8 cellular contexts compared by ENCODE assay signal in genomic region chr7:102572320-102573245, GRCh38. TPM values are rescaled to one million over a fixed set of nuclear protein-coding genes. Genes with fewer than 3 reads are reported as not detected.
A peak's percentile ranks its signal among the peaks of the same experiment; 100 is the strongest.
DNase-seq lines count a peak whose midpoint lies in the region; ATAC-seq and TF ChIP-seq lines count a peak whose summit lies in the region.
"Not testable (repeated sequence)": the region's sequence is repeated elsewhere in the genome, so short reads cannot be mapped to it uniquely, and the experiment has no call there.

Gene POLR2J3 (minus strand): TSS chr7:102572583. CDS start chr7:102572521, 62 bp downstream.

- H3K9ac ChIP-seq in BLaER1, result peak within 1 kb of the TSS; percentile 80
- peak within 1 kb of the TSS; percentile 77 for H3K9ac ChIP-seq in fibroblast of lung (ENCODE audit: insufficient read depth, low read length)
- not testable (repeated sequence) for H3K9ac ChIP-seq in muscle layer of colon (ENCODE audit: low read length)

- H3K36me3 ChIP-seq in BLaER1; fibroblast of lung (ENCODE audit: control insufficient read depth, insufficient read depth, low read length); muscle layer of colon (ENCODE audit: insufficient read depth, low read length): not testable (repeated sequence)

- ATAC-seq in GM19351 (IDR thresholded peaks at IDR 0.05; ENCODE audit: unreplicated experiment), result peak; percentile 93
- peak; percentile 93 for ATAC-seq in HG03103 (IDR thresholded peaks at IDR 0.05; ENCODE audit: low read depth, unreplicated experiment)

- not testable (repeated sequence) for H3K4me1 ChIP-seq in BLaER1; fibroblast of lung (ENCODE audit: control insufficient read depth, extremely low read depth, insufficient read depth, low read length); muscle layer of colon (ENCODE audit: insufficient read depth, low read length)

- peak within 1 kb of the TSS; percentile 72 for H3K27ac ChIP-seq in BLaER1
- peak within 1 kb of the TSS; percentile 72 for H3K27ac ChIP-seq in fibroblast of lung (ENCODE audit: insufficient read depth, low read length)
- not testable (repeated sequence) for H3K27ac ChIP-seq in muscle layer of colon (ENCODE audit: low read depth, low read length)

- peak within 1 kb of the TSS; percentile 55 for H2AFZ ChIP-seq in fibroblast of lung (ENCODE audit: low read length)

- peak within 1 kb of the TSS; percentile 70 for H3K4me3 ChIP-seq in BLaER1
- peak within 1 kb of the TSS; percentile 55 to 81 (median 61) for H3K4me3 ChIP-seq in fibroblast of lung (replicated peaks in 1 of 4; ENCODE audit: control extremely low read depth in 1 of 4, insufficient read depth in 1 of 4, low read depth in 3 of 4, low read length in 4 of 4)
- peak within 1 kb of the TSS; percentile 32 to 67 for H3K4me3 ChIP-seq in muscle layer of colon (ENCODE audit: low read depth in 1 of 2, low read length in 2 of 2)

- not testable (repeated sequence) for H4K20me1 ChIP-seq in BLaER1; fibroblast of lung (ENCODE audit: control insufficient read depth, extremely low read depth, insufficient read depth, low read length)

- H3K9me3 ChIP-seq in BLaER1; fibroblast of lung (ENCODE audit: control insufficient read depth, insufficient read depth, low read depth, low read length); muscle layer of colon (ENCODE audit: low read length): not testable (repeated sequence)

- peak; percentile 96 for DNase-seq in SK-MEL-5 (ENCODE audit: low read depth, low spot score)
- DNase-seq in activated gamma-delta T cell treated with Interleukin-2 at 50 U/mL for 16 hours, result peak; percentile 95
- peak; percentile 78 to 95 for DNase-seq in fibroblast of lung (ENCODE audit: low read depth in 2 of 2)
- peak; percentile 99 to 100 (median 100) for DNase-seq in stimulated activated CD4-positive, alpha-beta T cell treated with anti-CD3 and anti-CD28 coated beads, TNF-alpha, amount 100 ng/mL, for 24 hours (ENCODE audit: low read depth in 3 of 3)

- H3K79me2 ChIP-seq in fibroblast of lung (ENCODE audit: control insufficient read depth, insufficient read depth, low read length), result not testable (repeated sequence)

- TF ChIP-seq CTCF in fibroblast of lung (conservative IDR thresholded peaks at IDR 0.05 in 1 of 2, IDR thresholded peaks at IDR 0.05 in 1 of 2; ENCODE audit: low read depth in 1 of 2, low read length in 2 of 2), result peak; percentile 6 to 42

- in situ Hi-C loops in SK-MEL-5 (cut with HindIII; ENCODE audit: low pct_unique_long_range_greater_than_20kb, low sequenced_read_pairs), result not testable (repeated sequence)

- H3K4me2 ChIP-seq in BLaER1; fibroblast of lung (ENCODE audit: extremely low read depth, insufficient read depth, low read length): not testable (repeated sequence)

- not testable (repeated sequence) for H3K27me3 ChIP-seq in BLaER1; fibroblast of lung (ENCODE audit: control insufficient read depth, insufficient read depth, low read length); muscle layer of colon (ENCODE audit: control insufficient read depth in 1 of 2, insufficient read depth in 2 of 2, low read length in 2 of 2)

RNA-seq across cellular contexts. Expression of gene POLR2J3, which starts in this region (rescaled TPM):
- 15.2 and 16.2 TPM in 2 replicates for total RNA-seq in SK-MEL-5 (2014; rRNA removed; shearing (Covaris generic))
- 7.7 and 11.3 TPM in 2 replicates for polyA plus RNA-seq in SK-MEL-5 (2015; cell fraction: cytosol; rRNA removed)
- 52.5 and 81.2 TPM in 2 replicates for polyA plus RNA-seq in SK-MEL-5 (2015; cell fraction: nucleus; rRNA removed)
- total RNA-seq in fibroblast of lung, result 19.5 and 28.6 TPM in 2 replicates
- 29.3 and 42.5 TPM in 2 replicates for polyA plus RNA-seq in fibroblast of lung
- polyA plus RNA-seq in fibroblast of lung (2012), result 37.8 and 45.3 TPM in 2 replicates
- polyA minus RNA-seq in fibroblast of lung (ENCODE audit: low replicate concordance), result 4.6 and 20.9 TPM in 2 replicates
